ENCODE assay signal across 22 cellular contexts in genomic region chr12:11563785-11564739, GRCh38.
"Had no signal": no experiment of that assay in that cellular context is flagged by ENCODE, and none has a peak within 500 bp of the region (broad histone marks: within the 10 kb centered on the region; RNA-seq: fewer than 3 reads in every experiment).

No MANE protein-coding gene starts in this region.

- DNase-seq: activated B cell treated with CpG ODN at 0.5 μM for 24 hours; activated CD4-positive, alpha-beta T cell treated with anti-CD3 and anti-CD28 coated beads for 36 hours; activated CD4-positive, alpha-beta T cell treated with anti-CD3 and anti-CD28 coated beads, Interleukin-2, amount 50 U/mL, for 48 hours; activated CD8-positive, alpha-beta memory T cell treated with anti-CD3 and anti-CD28 coated beads, Interleukin-2, amount 50 U/mL, for 48 hours; activated naive CD4-positive, alpha-beta T cell treated with Interleukin-2 at 50 U/mL for 16 hours; activated naive CD8-positive, alpha-beta T cell treated with anti-CD3 and anti-CD28 coated beads, Interleukin-2, amount 10 ng/mL, durations not matched to agents 7 days and 5 days; activated T-cell treated with anti-CD3 and anti-CD28 coated beads, Interleukin-2, amount 50 U/mL, for 4 hours; cerebellar nuclear complex; cortex of kidney; endodermal cell; foreskin keratinocyte; left lung; naive thymus-derived CD8-positive, alpha-beta T cell; ovary; right cardiac atrium; stimulated activated CD4-positive, alpha-beta T cell treated with anti-CD3 and anti-CD28 coated beads, Interleukin-12 subunit alpha, Interleukin-12 subunit beta, amount 100 ng/mL, for 4 hours; stimulated activated CD4-positive, alpha-beta T cell treated with anti-CD3 and anti-CD28 coated beads, Interleukin-4, amount 100 ng/mL, for 4 hours; stimulated activated naive CD8-positive, alpha-beta T cell treated with anti-CD3 and anti-CD28 coated beads, Interleukin-15, amount 100 ng/mL, for 72 hours; T-helper 9 cell had no signal

- H3K27me3 Mint-ChIP-seq: activated CD4-positive, alpha-beta T cell treated with anti-CD3 and anti-CD28 coated beads for 36 hours; naive thymus-derived CD8-positive, alpha-beta T cell; stimulated activated naive CD8-positive, alpha-beta T cell treated with anti-CD3 and anti-CD28 coated beads, Interleukin-15, amount 100 ng/mL, for 72 hours had no signal

- H3K27ac Mint-ChIP-seq: activated B cell treated with CpG ODN at 0.5 μM for 24 hours; activated CD4-positive, alpha-beta T cell treated with anti-CD3 and anti-CD28 coated beads for 36 hours; activated naive CD8-positive, alpha-beta T cell treated with anti-CD3 and anti-CD28 coated beads, Interleukin-2, amount 10 ng/mL, durations not matched to agents 7 days and 5 days; activated T-helper 2 cell treated with anti-CD3 and anti-CD28 coated beads, Interferon-gamma antibody, Interleukin-2, Interleukin-4, amounts not matched to agents 10 μg/mL and 5 μg/mL and 100 μg/mL, durations not matched to agents 14 hours and 24 hours and 36 hours; endodermal cell; naive thymus-derived CD8-positive, alpha-beta T cell; stimulated activated naive CD8-positive, alpha-beta T cell treated with anti-CD3 and anti-CD28 coated beads, Interleukin-15, amount 100 ng/mL, for 72 hours had no signal

- H3K9me3 ChIP-seq: left lung, ovary, tibial nerve had no signal

- H3K27ac ChIP-seq: foreskin keratinocyte, left lung, ovary, tibial nerve had no signal

- H3K9me3 Mint-ChIP-seq: activated B cell treated with CpG ODN at 0.5 μM for 24 hours; activated T-cell treated with anti-CD3 and anti-CD28 coated beads, Interleukin-2, amount 50 U/mL, for 4 hours; activated T-helper 2 cell treated with anti-CD3 and anti-CD28 coated beads, Interferon-gamma antibody, Interleukin-2, Interleukin-4, amounts not matched to agents 10 μg/mL and 5 μg/mL and 100 μg/mL, durations not matched to agents 14 hours and 24 hours and 36 hours; naive thymus-derived CD8-positive, alpha-beta T cell; stimulated activated naive CD8-positive, alpha-beta T cell treated with anti-CD3 and anti-CD28 coated beads, Interleukin-15, amount 100 ng/mL, for 72 hours had no signal

- H3K4me3 Mint-ChIP-seq: activated B cell treated with CpG ODN at 0.5 μM for 24 hours; activated CD4-positive, alpha-beta T cell treated with anti-CD3 and anti-CD28 coated beads for 36 hours; activated naive CD8-positive, alpha-beta T cell treated with anti-CD3 and anti-CD28 coated beads, Interleukin-2, amount 10 ng/mL, durations not matched to agents 7 days and 5 days; activated T-cell treated with anti-CD3 and anti-CD28 coated beads, Interleukin-2, amount 50 U/mL, for 4 hours; endodermal cell; naive thymus-derived CD8-positive, alpha-beta T cell; stimulated activated naive CD8-positive, alpha-beta T cell treated with anti-CD3 and anti-CD28 coated beads, Interleukin-15, amount 100 ng/mL, for 72 hours had no signal

- H3K4me1 ChIP-seq: foreskin keratinocyte, left lung, tibial nerve had no signal

- H3K36me3 ChIP-seq: left lung, ovary, tibial nerve had no signal

- ATAC-seq: activated CD4-positive, alpha-beta T cell treated with anti-CD3 and anti-CD28 coated beads for 36 hours; activated T-cell treated with anti-CD3 and anti-CD28 coated beads, Interleukin-2, amount 50 U/mL, for 4 hours; foreskin keratinocyte; left lung; naive thymus-derived CD8-positive, alpha-beta T cell; right cardiac atrium; stimulated activated naive CD8-positive, alpha-beta T cell treated with anti-CD3 and anti-CD28 coated beads, Interleukin-15, amount 100 ng/mL, for 72 hours had no signal

- H3K4me3 ChIP-seq: left lung, lung, ovary, tibial nerve had no signal

- H3K27me3 ChIP-seq: left lung, ovary, tibial nerve had no signal

- H3K4me1 Mint-ChIP-seq: activated naive CD8-positive, alpha-beta T cell treated with anti-CD3 and anti-CD28 coated beads, Interleukin-2, amount 10 ng/mL, durations not matched to agents 7 days and 5 days; naive thymus-derived CD8-positive, alpha-beta T cell had no signal
